ENCODE assay signal across 22 cellular contexts in genomic region chr5:103648086-103648485, GRCh38.
DNase-seq lines count a peak whose midpoint lies in the region; ATAC-seq and TF ChIP-seq lines count a peak whose summit lies in the region.
"Had no signal": no experiment of that assay in that cellular context is flagged by ENCODE, and none has a peak within 500 bp of the region (broad histone marks: within the 10 kb centered on the region; RNA-seq: fewer than 3 reads in every experiment).

No MANE protein-coding gene starts in this region.

- H3T11ph ChIP-seq in H9 (ENCODE audit: low read length): no peak overlapping the region

- no peak overlapping the region for H4K91ac ChIP-seq in H9 (ENCODE audit: insufficient read length, low read depth, low read length)

- no peak overlapping the region for H2BK20ac ChIP-seq in H9 (ENCODE audit: low read depth, low read length, poor library complexity, severe bottlenecking)

- no peak overlapping the region for H4K5ac ChIP-seq in H9 (ENCODE audit: insufficient read length, low read depth, low read length)

- H3K4me1 ChIP-seq in BE2C: no peaks in the 10 kb centered on the region; the same call in 1 of the 2 replicates
- H3K4me1 ChIP-seq in H9 (ENCODE audit: insufficient read depth, low read length): peaks cover 9% of the 10 kb centered on the region
- no peaks in the 10 kb centered on the region for H3K4me1 ChIP-seq in lung (ENCODE audit: control insufficient read depth in 2 of 2, insufficient read depth in 2 of 2, low read length in 2 of 2)
- no peaks in the 10 kb centered on the region for H3K4me1 ChIP-seq in sigmoid colon
- no peaks in the 10 kb centered on the region for H3K4me1 ChIP-seq in aorta (ENCODE audit: control insufficient read depth in 1 of 2, insufficient read depth in 2 of 2, low read length in 2 of 2)
- H3K4me1 ChIP-seq: vagina had no signal

- H3K56ac ChIP-seq in H9 (ENCODE audit: insufficient read length, low read depth, low read length): no peak overlapping the region

- H3K27ac ChIP-seq in H9 (ENCODE audit: insufficient read length, low read depth, low read length) (peak overlapping the region; percentile 76), lung (ENCODE audit: low read depth in 1 of 2, low read length in 1 of 2) (no peak overlapping the region), sigmoid colon (no peak overlapping the region), aorta (ENCODE audit: low read depth in 1 of 2, low read length in 2 of 2) (no peak overlapping the region)
- H3K27ac ChIP-seq: coronary artery, hepatocyte, ovary, vagina had no signal

- no peak for TF ChIP-seq EP300 in sigmoid colon (IDR thresholded peaks at IDR 0.05)

- H3K4ac ChIP-seq in H9 (ENCODE audit: low read depth, low read length): no peak overlapping the region

- H3K23me2 ChIP-seq in H9 (ENCODE audit: insufficient read length, low read depth, low read length, poor library complexity, severe bottlenecking): no peaks in the 10 kb centered on the region

- no peak overlapping the region for H2BK15ac ChIP-seq in H9 (ENCODE audit: low read depth, low read length)

- no peaks in the 10 kb centered on the region for H4K20me1 ChIP-seq in H9 (ENCODE audit: control insufficient read depth, insufficient read depth, insufficient read length)

- no peak overlapping the region for H2AFZ ChIP-seq in H9 (ENCODE audit: low read length)
- H2AFZ ChIP-seq: hepatocyte had no signal

- H3K79me2 ChIP-seq in H9 (ENCODE audit: insufficient read depth, low read length): no peaks in the 10 kb centered on the region
- H3K79me2 ChIP-seq: hepatocyte had no signal

- ATAC-seq in lung (ENCODE audit: insufficient read depth, low FRiP score) (peak; percentile 41), aorta (ENCODE audit: low FRiP score) (no peak)
- ATAC-seq: Right ventricle myocardium inferior; stimulated activated effector memory CD8-positive, alpha-beta T cell treated with anti-CD3 and anti-CD28 coated beads, Interleukin-12 subunit alpha, Interleukin-12 subunit beta, amount 100 ng/mL, for 72 hours had no signal

- H3K4me2 ChIP-seq in H9 (ENCODE audit: insufficient read depth, insufficient read length, low read length): no peak overlapping the region
- H3K4me2 ChIP-seq: hepatocyte had no signal

- H2BK5ac ChIP-seq in H9 (ENCODE audit: insufficient read length, low read length): no peak overlapping the region

- no peak overlapping the region for H2BK120ac ChIP-seq in H9 (ENCODE audit: low read depth, low read length, poor library complexity, severe bottlenecking)

- peak overlapping the region; percentile 87 to 94 (median 90); a peak in 5 of 7 replicates for H3K27ac Mint-ChIP-seq in H9
- H3K27ac Mint-ChIP-seq: activated naive CD8-positive, alpha-beta T cell; activated T-helper 1 cell treated with anti-CD3 and anti-CD28 coated beads, Interleukin-12 subunit alpha, Interleukin-12 subunit beta, Interleukin-2, Interleukin-4 antibody, amounts not matched to agents 30 ng/mL and 10 ng/mL and 1 ng/mL, durations not matched to agents 14 hours and 24 hours and 36 hours; CD4-positive, CD25-positive, alpha-beta regulatory T cell; stimulated activated effector memory CD8-positive, alpha-beta T cell treated with anti-CD3 and anti-CD28 coated beads, Interleukin-12 subunit alpha, Interleukin-12 subunit beta, amount 100 ng/mL, for 72 hours had no signal

- intact Hi-C loops in sigmoid colon (cut with DNase I): no loop called here
- intact Hi-C loops in aorta (cut with DNase I): no loop called here

- no peak for DNase-seq in BE2C
- DNase-seq in H9: no peak
- DNase-seq in cardiac fibroblast (ENCODE audit: low read depth in 2 of 2): no peak
- no peak for DNase-seq in lung (ENCODE audit: low spot score)
- DNase-seq in sigmoid colon: no peak
- DNase-seq in HUDEP-2 (lab: John Stamatoyannopoulos, UW; ENCODE audit: unreplicated experiment in 76 of 76): no peak
- DNase-seq in aorta: no peak
- DNase-seq in NCI-H2171 (lab: John Stamatoyannopoulos, UW): no peak
- DNase-seq: CD4-positive, CD25-positive, alpha-beta regulatory T cell; GDM1; kidney; NCI-H2107; NCI-H526 treated with DMSO at 0.1 percent for 48 hours; ovary; SW 1271 had no signal

- peaks cover 43 to 52% of the 10 kb centered on the region in 2 experiments for H3K4me1 Mint-ChIP-seq in H9
- H3K4me1 Mint-ChIP-seq: CD4-positive, CD25-positive, alpha-beta regulatory T cell; stimulated activated effector memory CD8-positive, alpha-beta T cell treated with anti-CD3 and anti-CD28 coated beads, Interleukin-12 subunit alpha, Interleukin-12 subunit beta, amount 100 ng/mL, for 72 hours had no signal

- no peak overlapping the region for H3K4me3 Mint-ChIP-seq in H9
- H3K4me3 Mint-ChIP-seq: activated naive CD8-positive, alpha-beta T cell; activated T-helper 1 cell treated with anti-CD3 and anti-CD28 coated beads, Interleukin-12 subunit alpha, Interleukin-12 subunit beta, Interleukin-2, Interleukin-4 antibody, amounts not matched to agents 30 ng/mL and 10 ng/mL and 1 ng/mL, durations not matched to agents 14 hours and 24 hours and 36 hours; CD4-positive, CD25-positive, alpha-beta regulatory T cell; stimulated activated effector memory CD8-positive, alpha-beta T cell treated with anti-CD3 and anti-CD28 coated beads, Interleukin-12 subunit alpha, Interleukin-12 subunit beta, amount 100 ng/mL, for 72 hours had no signal

- no peaks in the 10 kb centered on the region for H3K9me3 Mint-ChIP-seq in H9
- H3K9me3 Mint-ChIP-seq: activated T-helper 1 cell treated with anti-CD3 and anti-CD28 coated beads, Interleukin-12 subunit alpha, Interleukin-12 subunit beta, Interleukin-2, Interleukin-4 antibody, amounts not matched to agents 30 ng/mL and 10 ng/mL and 1 ng/mL, durations not matched to agents 14 hours and 24 hours and 36 hours had no signal

- no peak overlapping the region for H3K14ac ChIP-seq in H9 (ENCODE audit: insufficient read depth, low read length)

- H3K36me3 ChIP-seq in BE2C: no peaks in the 10 kb centered on the region
- no peaks in the 10 kb centered on the region for H3K36me3 ChIP-seq in lung (ENCODE audit: control insufficient read depth in 2 of 2, insufficient read depth in 2 of 2, low read length in 2 of 2)
- no peaks in the 10 kb centered on the region for H3K36me3 ChIP-seq in sigmoid colon
- H3K36me3 ChIP-seq in aorta (ENCODE audit: control insufficient read depth in 1 of 2, insufficient read depth in 2 of 2, low read length in 1 of 2): no peaks in the 10 kb centered on the region
- H3K36me3 ChIP-seq: ovary, vagina had no signal

- WGBS in H9 (ENCODE audit: extremely low coverage, insufficient read length, low lambda C conversion rate): no CpG with 5 or more reads among the region's 2 CpGs
- WGBS in lung, 2 donors: 89 to 94% methylated on average over 2 of the region's 2 CpGs
- 93 to 95% methylated on average over 2 of the region's 2 CpGs for WGBS in sigmoid colon, 2 donors
- 80 to 85% methylated on average over 2 of the region's 2 CpGs for WGBS in aorta, 2 donors

- TF ChIP-seq CTCF in BE2C (IDR thresholded peaks at IDR 0.05; ENCODE audit: low read depth, low read length): peak; percentile 30; the same call in 1 of the 2 replicates
- TF ChIP-seq CTCF in H9 (conservative IDR thresholded peaks at IDR 0.05): peak; percentile 55
- peak; percentile 13 for TF ChIP-seq CTCF in cardiac fibroblast (IDR thresholded peaks at IDR 0.05; ENCODE audit: low read depth, low read length)
- no peak for TF ChIP-seq CTCF in lung (IDR thresholded peaks at IDR 0.05; ENCODE audit: control extremely low read depth, extremely low read depth)
- TF ChIP-seq CTCF in sigmoid colon (IDR thresholded peaks at IDR 0.05): no peak

- H3K4me3 ChIP-seq in BE2C (ENCODE audit: low read depth, low read length) (no peak overlapping the region), cardiac fibroblast (replicated peaks in 1 of 2; ENCODE audit: low read depth in 2 of 2, low read length in 2 of 2) (no peak overlapping the region), lung (no peak overlapping the region), sigmoid colon (no peak overlapping the region), aorta (ENCODE audit: low read length in 2 of 2) (no peak overlapping the region)
- H3K4me3 ChIP-seq: coronary artery, hepatocyte, ovary, vagina had no signal

- H3K9me3 ChIP-seq in BE2C (no peaks in the 10 kb centered on the region; the same call in 1 of the 2 replicates), H9 (ENCODE audit: control insufficient read depth, low read depth, low read length) (no peaks in the 10 kb centered on the region), lung (ENCODE audit: control insufficient read depth in 2 of 2, insufficient read depth in 1 of 2, low read length in 1 of 2) (no peaks in the 10 kb centered on the region), sigmoid colon (no peaks in the 10 kb centered on the region), aorta (ENCODE audit: control insufficient read depth, low read length) (no peaks in the 10 kb centered on the region)
- H3K9me3 ChIP-seq: ovary, vagina had no signal

- no peak overlapping the region for H3K9ac ChIP-seq in H9 (ENCODE audit: extremely low read depth, insufficient read length, low read length)

- no peak overlapping the region for H2AK5ac ChIP-seq in H9 (ENCODE audit: insufficient read length, low read length)

- no peaks in the 10 kb centered on the region for H3K27me3 ChIP-seq in BE2C
- H3K27me3 ChIP-seq in H9 (ENCODE audit: insufficient read depth, low read length): no peaks in the 10 kb centered on the region
- no peaks in the 10 kb centered on the region for H3K27me3 ChIP-seq in lung (ENCODE audit: control insufficient read depth, insufficient read depth)
- no peaks in the 10 kb centered on the region for H3K27me3 ChIP-seq in sigmoid colon
- H3K27me3 ChIP-seq in aorta (ENCODE audit: control insufficient read depth in 1 of 2, insufficient read depth in 2 of 2, low read length in 1 of 2): no peaks in the 10 kb centered on the region
- H3K27me3 ChIP-seq: hepatocyte, ovary, vagina had no signal

- H4K8ac ChIP-seq in H9 (replicated peaks; ENCODE audit: insufficient read length, low read depth, low read length): no peak overlapping the region

- H3K23ac ChIP-seq in H9 (ENCODE audit: insufficient read length, low read depth, low read length): no peak overlapping the region

- H3K79me1 ChIP-seq in H9 (ENCODE audit: insufficient read depth, low read depth, low read length, poor library complexity, severe bottlenecking): no peaks in the 10 kb centered on the region

- no peak for TF ChIP-seq POLR2A in sigmoid colon (IDR thresholded peaks at IDR 0.05)

- H3K36me3 Mint-ChIP-seq in H9 (ENCODE audit: insufficient read depth in 1 of 3, low read depth in 3 of 3): no peaks in the 10 kb centered on the region
- H3K36me3 Mint-ChIP-seq: activated naive CD8-positive, alpha-beta T cell; CD4-positive, CD25-positive, alpha-beta regulatory T cell; stimulated activated effector memory CD8-positive, alpha-beta T cell treated with anti-CD3 and anti-CD28 coated beads, Interleukin-12 subunit alpha, Interleukin-12 subunit beta, amount 100 ng/mL, for 72 hours had no signal

- H2BK12ac ChIP-seq in H9 (ENCODE audit: insufficient read length, low read depth, low read length): no peak overlapping the region

- H3K27me3 Mint-ChIP-seq in H9 (ENCODE audit: low read depth): no peaks in the 10 kb centered on the region
- H3K27me3 Mint-ChIP-seq: activated naive CD8-positive, alpha-beta T cell; CD4-positive, CD25-positive, alpha-beta regulatory T cell had no signal

- H3K18ac ChIP-seq in H9 (ENCODE audit: insufficient read length, low read depth, low read length): no peak overlapping the region

Comparison
In these comparisons a context has a peak if more than half of its experiments do, and no peak if none do; other contexts are left out.
1. CTCF ChIP-seq: peak in BE2C (single experiment), H9 (single experiment) and cardiac fibroblast (single experiment); none in lung (single experiment) and sigmoid colon (0 of 4).